ENCODE assay signal across 9 cellular contexts in genomic region chr6:25165817-25166216, GRCh38.
DNase-seq lines count a peak whose midpoint lies in the region; ATAC-seq and TF ChIP-seq lines count a peak whose summit lies in the region.
"Had no signal": no experiment of that assay in that cellular context is flagged by ENCODE, and none has a peak within 500 bp of the region (broad histone marks: within the 10 kb centered on the region; RNA-seq: fewer than 3 reads in every experiment).

No MANE protein-coding gene starts in this region.

- no peaks in the 10 kb centered on the region for H3K9me3 ChIP-seq in endodermal cell (ENCODE audit: control insufficient read depth, low read length)

- POLR2A ChIA-PET in naive thymus-derived CD8-positive, alpha-beta T cell (lab: Charles Lee) = no interaction called here

- H3K4me1 Mint-ChIP-seq in activated T-cell treated with anti-CD3 and anti-CD28 coated beads, Interleukin-2, amount 50 U/mL, for 72 hours (ENCODE audit: low read depth) = peaks cover 56% of the 10 kb centered on the region
- peaks cover 66% of the 10 kb centered on the region for H3K4me1 Mint-ChIP-seq in activated T-helper 2 cell treated with anti-CD3 and anti-CD28 coated beads, Interferon-gamma antibody, Interleukin-2, Interleukin-4, amounts not matched to agents 10 μg/mL and 5 μg/mL and 100 μg/mL, durations not matched to agents 14 hours and 24 hours and 36 hours (ENCODE audit: low read depth)
- no peaks in the 10 kb centered on the region for H3K4me1 Mint-ChIP-seq in endodermal cell
- peaks cover 0 to 10% (median 3%) of the 10 kb centered on the region in 4 donors for H3K4me1 Mint-ChIP-seq in naive thymus-derived CD8-positive, alpha-beta T cell

- no peaks in the 10 kb centered on the region for H3K4me1 ChIP-seq in rectal smooth muscle tissue (ENCODE audit: control insufficient read depth, insufficient read depth, low read length)
- no peaks in the 10 kb centered on the region for H3K4me1 ChIP-seq in endodermal cell (ENCODE audit: control insufficient read depth, insufficient read depth, low read length)

- ATAC-seq in activated T-cell treated with anti-CD3 and anti-CD28 coated beads, Interleukin-2, amount 50 U/mL, for 72 hours (replicated peaks in 1 of 2) = no peak
- no peak for ATAC-seq in HG03108 (IDR thresholded peaks at IDR 0.05; ENCODE audit: unreplicated experiment)
- ATAC-seq in naive thymus-derived CD8-positive, alpha-beta T cell = no peak

- peak overlapping the region; percentile 75 for H3K27ac Mint-ChIP-seq in activated T-cell treated with anti-CD3 and anti-CD28 coated beads, Interleukin-2, amount 50 U/mL, for 72 hours
- peak overlapping the region; percentile 97 for H3K27ac Mint-ChIP-seq in activated T-helper 2 cell treated with anti-CD3 and anti-CD28 coated beads, Interferon-gamma antibody, Interleukin-2, Interleukin-4, amounts not matched to agents 10 μg/mL and 5 μg/mL and 100 μg/mL, durations not matched to agents 14 hours and 24 hours and 36 hours
- no peak overlapping the region for H3K27ac Mint-ChIP-seq in endodermal cell
- no peak overlapping the region for H3K27ac Mint-ChIP-seq in naive thymus-derived CD8-positive, alpha-beta T cell

- no peak for DNase-seq in activated T-cell treated with anti-CD3 and anti-CD28 coated beads, Interleukin-2, amount 50 U/mL, for 72 hours
- no peak for DNase-seq in activated T-cell treated with anti-CD3 and anti-CD28 coated beads, Interleukin-2, amount 50 U/mL, for 48 hours
- DNase-seq in NOMO-1 (lab: John Stamatoyannopoulos, UW; ENCODE audit: unreplicated experiment in 2 of 2) = peak; percentile 65 to 68
- no peak for DNase-seq in activated T-helper 2 cell treated with anti-CD3 and anti-CD28 coated beads, Interferon-gamma antibody, Interleukin-2, Interleukin-4, amounts not matched to agents 10 μg/mL and 5 μg/mL and 100 μg/mL, durations not matched to agents 14 hours and 24 hours and 36 hours (ENCODE audit: low spot score)
- DNase-seq in endodermal cell = no peak
- no peak for DNase-seq in naive thymus-derived CD8-positive, alpha-beta T cell
- DNase-seq: NCI-H1436 had no signal

- H3K27me3 ChIP-seq in rectal smooth muscle tissue (ENCODE audit: control insufficient read depth, insufficient read depth, low read length) = no peaks in the 10 kb centered on the region
- no peaks in the 10 kb centered on the region for H3K27me3 ChIP-seq in endodermal cell (ENCODE audit: control insufficient read depth, insufficient read depth, low read length, poor library complexity, severe bottlenecking)

- H3K9me3 Mint-ChIP-seq in activated T-cell treated with anti-CD3 and anti-CD28 coated beads, Interleukin-2, amount 50 U/mL, for 72 hours = peaks cover 2 to 3% of the 10 kb centered on the region in 2 donors
- peaks cover 12% of the 10 kb centered on the region for H3K9me3 Mint-ChIP-seq in activated T-helper 2 cell treated with anti-CD3 and anti-CD28 coated beads, Interferon-gamma antibody, Interleukin-2, Interleukin-4, amounts not matched to agents 10 μg/mL and 5 μg/mL and 100 μg/mL, durations not matched to agents 14 hours and 24 hours and 36 hours
- H3K9me3 Mint-ChIP-seq in endodermal cell = peaks cover 7% of the 10 kb centered on the region
- H3K9me3 Mint-ChIP-seq in naive thymus-derived CD8-positive, alpha-beta T cell = peaks cover 0 to 8% (median 3%) of the 10 kb centered on the region in 9 donors

- H3K4me3 ChIP-seq in rectal smooth muscle tissue (ENCODE audit: low read length) (peak overlapping the region; percentile 49), endodermal cell (ENCODE audit: low read length) (no peak overlapping the region)

- no peaks in the 10 kb centered on the region for H3K27me3 Mint-ChIP-seq in activated T-cell treated with anti-CD3 and anti-CD28 coated beads, Interleukin-2, amount 50 U/mL, for 72 hours (ENCODE audit: low read depth)
- H3K27me3 Mint-ChIP-seq in activated T-helper 2 cell treated with anti-CD3 and anti-CD28 coated beads, Interferon-gamma antibody, Interleukin-2, Interleukin-4, amounts not matched to agents 10 μg/mL and 5 μg/mL and 100 μg/mL, durations not matched to agents 14 hours and 24 hours and 36 hours (ENCODE audit: low read depth) = no peaks in the 10 kb centered on the region
- no peaks in the 10 kb centered on the region for H3K27me3 Mint-ChIP-seq in endodermal cell (ENCODE audit: insufficient read depth)
- H3K27me3 Mint-ChIP-seq in naive thymus-derived CD8-positive, alpha-beta T cell = peaks cover 0 to 9% (median 4%) of the 10 kb centered on the region in 5 donors

- H3K36me3 ChIP-seq in rectal smooth muscle tissue (ENCODE audit: control insufficient read depth, insufficient read depth, low read length) (no peaks in the 10 kb centered on the region), endodermal cell (ENCODE audit: control insufficient read depth, insufficient read depth, low read length) (no peaks in the 10 kb centered on the region)

- no peak for TF ChIP-seq CTCF in endodermal cell (conservative IDR thresholded peaks at IDR 0.05)

- no peak overlapping the region for H3K27ac ChIP-seq in rectal smooth muscle tissue (ENCODE audit: low read depth, low read length)
- H3K27ac ChIP-seq in endodermal cell (ENCODE audit: low read depth, low read length) = no peak overlapping the region

- intact Hi-C loops in activated T-helper 2 cell treated with anti-CD3 and anti-CD28 coated beads, Interferon-gamma antibody, Interleukin-2, Interleukin-4, amounts not matched to agents 10 μg/mL and 5 μg/mL and 100 μg/mL, durations not matched to agents 14 hours and 24 hours and 36 hours (cut with micrococcal nuclease) = loop anchor here (1.0 to 5.0 kb wide), 3 partner anchors 19 to 309 kb away; no protein-coding TSS in a partner anchor

- 100% methylated on average over 1 of the region's 1 CpG for WGBS in endodermal cell (ENCODE audit: insufficient coverage in 1 of 2, insufficient read length in 1 of 2), 2 experiments

- H3K9ac ChIP-seq in rectal smooth muscle tissue (ENCODE audit: low read length) (no peak overlapping the region), endodermal cell (ENCODE audit: extremely low read depth, low read length, poor library complexity, severe bottlenecking) (no peak overlapping the region)

- peak overlapping the region; percentile 64 to 88 for H3K4me3 Mint-ChIP-seq in activated T-cell treated with anti-CD3 and anti-CD28 coated beads, Interleukin-2, amount 50 U/mL, for 72 hours
- H3K4me3 Mint-ChIP-seq in activated T-helper 2 cell treated with anti-CD3 and anti-CD28 coated beads, Interferon-gamma antibody, Interleukin-2, Interleukin-4, amounts not matched to agents 10 μg/mL and 5 μg/mL and 100 μg/mL, durations not matched to agents 14 hours and 24 hours and 36 hours (ENCODE audit: low read depth) = peak overlapping the region; percentile 91
- no peak overlapping the region for H3K4me3 Mint-ChIP-seq in endodermal cell
- H3K4me3 Mint-ChIP-seq in naive thymus-derived CD8-positive, alpha-beta T cell = no peak overlapping the region

- H3K36me3 Mint-ChIP-seq in activated T-cell treated with anti-CD3 and anti-CD28 coated beads, Interleukin-2, amount 50 U/mL, for 72 hours (ENCODE audit: insufficient read depth in 2 of 2) = peaks cover 8 to 13% of the 10 kb centered on the region in 2 donors
- peaks cover 49% of the 10 kb centered on the region for H3K36me3 Mint-ChIP-seq in activated T-helper 2 cell treated with anti-CD3 and anti-CD28 coated beads, Interferon-gamma antibody, Interleukin-2, Interleukin-4, amounts not matched to agents 10 μg/mL and 5 μg/mL and 100 μg/mL, durations not matched to agents 14 hours and 24 hours and 36 hours (ENCODE audit: low read depth)
- no peaks in the 10 kb centered on the region for H3K36me3 Mint-ChIP-seq in endodermal cell (ENCODE audit: low read depth)
- H3K36me3 Mint-ChIP-seq in naive thymus-derived CD8-positive, alpha-beta T cell = peaks cover 0 to 5% (median 0%) of the 10 kb centered on the region in 3 donors

Comparison
In these comparisons a context has a peak if more than half of its experiments do, and no peak if none do; other contexts are left out.
1. DNase-seq: peak in NOMO-1 (2 of 2); none in activated T-cell treated with anti-CD3 and anti-CD28 coated beads, Interleukin-2, amount 50 U/mL, for 72 hours (0 of 2), activated T-cell treated with anti-CD3 and anti-CD28 coated beads, Interleukin-2, amount 50 U/mL, for 48 hours (0 of 2), activated T-helper 2 cell treated with anti-CD3 and anti-CD28 coated beads, Interferon-gamma antibody, Interleukin-2, Interleukin-4, amounts not matched to agents 10 μg/mL and 5 μg/mL and 100 μg/mL, durations not matched to agents 14 hours and 24 hours and 36 hours (single experiment), endodermal cell (single experiment) and naive thymus-derived CD8-positive, alpha-beta T cell (0 of 10).
2. H3K27ac Mint-ChIP-seq: peak in activated T-cell treated with anti-CD3 and anti-CD28 coated beads, Interleukin-2, amount 50 U/mL, for 72 hours (single experiment) and activated T-helper 2 cell treated with anti-CD3 and anti-CD28 coated beads, Interferon-gamma antibody, Interleukin-2, Interleukin-4, amounts not matched to agents 10 μg/mL and 5 μg/mL and 100 μg/mL, durations not matched to agents 14 hours and 24 hours and 36 hours (single experiment); none in endodermal cell (single experiment) and naive thymus-derived CD8-positive, alpha-beta T cell (0 of 10).
3. H3K4me3 Mint-ChIP-seq: peak in activated T-cell treated with anti-CD3 and anti-CD28 coated beads, Interleukin-2, amount 50 U/mL, for 72 hours (2 of 2) and activated T-helper 2 cell treated with anti-CD3 and anti-CD28 coated beads, Interferon-gamma antibody, Interleukin-2, Interleukin-4, amounts not matched to agents 10 μg/mL and 5 μg/mL and 100 μg/mL, durations not matched to agents 14 hours and 24 hours and 36 hours (single experiment); none in endodermal cell (single experiment) and naive thymus-derived CD8-positive, alpha-beta T cell (0 of 10).